ENCODE assay signal across 9 cellular contexts in genomic region chr5:157828949-157829639, GRCh38. TPM values are rescaled to one million over a fixed set of nuclear protein-coding genes. Genes with fewer than 3 reads are reported as not detected.
DNase-seq lines count a peak whose midpoint lies in the region; TF ChIP-seq lines count a peak whose summit lies in the region.
"Had no signal": no experiment of that assay in that cellular context is flagged by ENCODE, and none has a peak within 500 bp of the region (broad histone marks: within the 10 kb centered on the region; RNA-seq: fewer than 3 reads in every experiment).

No MANE protein-coding gene starts in this region.

- no TSS peak for BruUV-seq in mammary epithelial cell (replicated peaks; lab: Mats Ljungman, UMichigan)

- H3K79me2 ChIP-seq in DOHH2 (ENCODE audit: control insufficient read depth, low read length) (peaks cover 87% of the 10 kb centered on the region), mammary epithelial cell (ENCODE audit: insufficient read depth, low read length) (peaks cover 84% of the 10 kb centered on the region)

- H3K27me3 ChIP-seq in DOHH2 (ENCODE audit: control insufficient read depth, low read length) (no peaks in the 10 kb centered on the region), mammary epithelial cell (ENCODE audit: insufficient read depth, low read length) (no peaks in the 10 kb centered on the region), neutrophil (no peaks in the 10 kb centered on the region)

- no peak overlapping the region for H3K9ac ChIP-seq in mammary epithelial cell (ENCODE audit: insufficient read depth, low read length)

- H3K4me1 ChIP-seq in DOHH2 (ENCODE audit: control insufficient read depth, low read length) (peaks cover 96% of the 10 kb centered on the region), mammary epithelial cell (ENCODE audit: insufficient read depth, low read length) (no peaks in the 10 kb centered on the region), neutrophil (ENCODE audit: control insufficient read depth in 1 of 2, insufficient read depth in 1 of 2, low read depth in 1 of 2, low read length in 1 of 2) (peaks cover 27 to 64% of the 10 kb centered on the region in 2 experiments)

- H3K36me3 ChIP-seq in DOHH2 (ENCODE audit: control insufficient read depth, low read length) (peaks cover 18% of the 10 kb centered on the region), mammary epithelial cell (ENCODE audit: insufficient read depth, low read length) (peaks cover 4% of the 10 kb centered on the region), neutrophil (no peaks in the 10 kb centered on the region)

- intact Hi-C loops in mammary epithelial cell (cut with micrococcal nuclease), result no loop called here

- no peak overlapping the region for H2AFZ ChIP-seq in mammary epithelial cell (ENCODE audit: low read depth, low read length)

- whole genome bisulfite sequencing in mammary epithelial cell (ENCODE audit: low coverage, missing lambda C conversion rate), result 95% methylated on average over 4 of the region's 4 CpGs

- H3K27ac ChIP-seq in DOHH2 (ENCODE audit: low read depth, low read length) (peak overlapping the region; percentile 82), mammary epithelial cell (ENCODE audit: insufficient read depth, low read depth, low read length) (no peak overlapping the region), neutrophil (peak overlapping the region; percentile 35)

- DNase-seq in HuH-7.5 (ENCODE audit: low spot score) (peak; percentile 8), mammary epithelial cell (peak; percentile 7), NCI-H446 (lab: John Stamatoyannopoulos, UW) (no peak), SHP77 (lab: John Stamatoyannopoulos, UW) (no peak)
- DNase-seq in activated CD8-positive, alpha-beta memory T cell treated with anti-CD3 and anti-CD28 coated beads for 24 hours, result no peak
- DNase-seq in activated naive CD4-positive, alpha-beta T cell treated with anti-CD3 and anti-CD28 coated beads, Interleukin-2, amount 50 U/mL, for 16 hours, result no peak
- DNase-seq: kidney glomerular epithelial cell had no signal

- dilution Hi-C loops in mammary epithelial cell (cut with HindIII; ENCODE audit: low sequenced_read_pairs), result no loop called here

- H3K4me3 ChIP-seq in DOHH2 (ENCODE audit: low read length) (peak overlapping the region; percentile 45), mammary epithelial cell (replicated peaks in 1 of 3; ENCODE audit: insufficient read depth in 1 of 3, low read depth in 2 of 3, low read length in 3 of 3) (no peak overlapping the region), neutrophil (ENCODE audit: low read depth in 1 of 2, low read length in 1 of 2) (no peak overlapping the region)

- peak; percentile 62 for TF ChIP-seq CTCF in DOHH2 (IDR thresholded peaks at IDR 0.05; ENCODE audit: low read depth, low read length, poor library complexity, severe bottlenecking)
- TF ChIP-seq CTCF in mammary epithelial cell (conservative IDR thresholded peaks at IDR 0.05 in 1 of 2, IDR thresholded peaks at IDR 0.05 in 1 of 2; ENCODE audit: extremely low read depth in 1 of 2, insufficient read depth in 1 of 2, low read depth in 1 of 2, low read length in 2 of 2), result peak; percentile 39 to 45
- TF ChIP-seq CTCF in neutrophil (IDR thresholded peaks at IDR 0.05), result no peak

- H3F3A ChIP-seq in DOHH2 (ENCODE audit: control insufficient read depth, insufficient read depth), result peaks cover 40% of the 10 kb centered on the region

- H3K9me3 ChIP-seq in DOHH2 (ENCODE audit: control insufficient read depth, insufficient read depth, low read length) (no peaks in the 10 kb centered on the region), mammary epithelial cell (replicated peaks; ENCODE audit: insufficient read depth, low read length) (no peaks in the 10 kb centered on the region), neutrophil (no peaks in the 10 kb centered on the region)

- in situ Hi-C loops in mammary epithelial cell (cut with MboI; ENCODE audit: low sequenced_read_pairs in 2 of 2), result no loop called here

- no peaks in the 10 kb centered on the region for H3K9me2 ChIP-seq in DOHH2 (replicated peaks; ENCODE audit: control insufficient read depth, low read length)

- H3K4me2 ChIP-seq in DOHH2 (ENCODE audit: low read length) (peak overlapping the region; percentile 54), mammary epithelial cell (ENCODE audit: insufficient read depth, low read depth, low read length) (no peak overlapping the region)

- H4K20me1 ChIP-seq in DOHH2 (ENCODE audit: control insufficient read depth, insufficient read depth, low read depth, low read length) (no peaks in the 10 kb centered on the region), mammary epithelial cell (ENCODE audit: insufficient read depth, low read length) (no peaks in the 10 kb centered on the region)

- CTCF ChIA-PET in mammary epithelial cell (lab: Charles Lee; ENCODE audit: low non-redundant PET), result no interaction called here

RNA-seq across cellular contexts. Expression of gene CLINT1, which starts 29.9 kb away (rescaled TPM):
- total RNA-seq in mammary epithelial cell, result 100 to 1,000 TPM in 1 of 2 donors, 10 to 100 TPM in 1; 77.2 to 127 TPM
- polyA plus RNA-seq in mammary epithelial cell, result 97.7 TPM
- polyA minus RNA-seq in mammary epithelial cell, result 188 TPM

Comparison
In these comparisons a context has a peak if more than half of its experiments do, and no peak if none do; other contexts are left out.
1. DNase-seq: peak in HuH-7.5 (single experiment) and mammary epithelial cell (single experiment); none in NCI-H446 (0 of 2), activated CD8-positive, alpha-beta memory T cell treated with anti-CD3 and anti-CD28 coated beads for 24 hours (single experiment), SHP77 (0 of 2) and activated naive CD4-positive, alpha-beta T cell treated with anti-CD3 and anti-CD28 coated beads, Interleukin-2, amount 50 U/mL, for 16 hours (single experiment).